In genomic region chr2:222561817-222562424, GRCh38 we compare ENCODE assay signal across 8 cellular contexts.
DNase-seq lines count a peak whose midpoint lies in the region; ATAC-seq and TF ChIP-seq lines count a peak whose summit lies in the region.

No MANE protein-coding gene starts in this region.

- H3K36me3 ChIP-seq in fibroblast of lung (ENCODE audit: control insufficient read depth, insufficient read depth, low read length): no peaks in the 10 kb centered on the region
- no peaks in the 10 kb centered on the region for H3K36me3 ChIP-seq in neural progenitor cell

- H3K9ac ChIP-seq in fibroblast of lung (ENCODE audit: insufficient read depth, low read length) (no peak overlapping the region), neural progenitor cell (no peak overlapping the region)

- H3K27ac Mint-ChIP-seq in neural progenitor cell: no peak overlapping the region

- H2AFZ ChIP-seq in fibroblast of lung (ENCODE audit: low read length) (no peak overlapping the region), neural progenitor cell (replicated peaks) (no peak overlapping the region)

- no peak overlapping the region for H3K4me3 Mint-ChIP-seq in neural progenitor cell

- H3K4me3 ChIP-seq in fibroblast of lung (replicated peaks in 1 of 4; ENCODE audit: control extremely low read depth in 1 of 4, insufficient read depth in 1 of 4, low read depth in 3 of 4, low read length in 4 of 4) (no peak overlapping the region), neural progenitor cell (no peak overlapping the region)

- peaks cover 2% of the 10 kb centered on the region for H3K27me3 Mint-ChIP-seq in neural progenitor cell (ENCODE audit: insufficient read depth, low read depth)

- H3K4me1 Mint-ChIP-seq in neural progenitor cell: peaks cover 16% of the 10 kb centered on the region

- H3K9me3 ChIP-seq in fibroblast of lung (ENCODE audit: control insufficient read depth, insufficient read depth, low read depth, low read length) (no peaks in the 10 kb centered on the region), neural progenitor cell (ENCODE audit: low read depth) (no peaks in the 10 kb centered on the region)

- no peaks in the 10 kb centered on the region for H3K27me3 ChIP-seq in fibroblast of lung (ENCODE audit: control insufficient read depth, insufficient read depth, low read length)
- no peaks in the 10 kb centered on the region for H3K27me3 ChIP-seq in neural progenitor cell

- H4K20me1 ChIP-seq in fibroblast of lung (ENCODE audit: control insufficient read depth, extremely low read depth, insufficient read depth, low read length): no peaks in the 10 kb centered on the region
- H4K20me1 ChIP-seq in neural progenitor cell (ENCODE audit: low read depth): no peaks in the 10 kb centered on the region

- H3K9me3 Mint-ChIP-seq in neural progenitor cell: peaks cover 2% of the 10 kb centered on the region

- DNase-seq in Caki2 (ENCODE audit: low read depth): peak; percentile 60
- DNase-seq in NCI-H2029 (lab: John Stamatoyannopoulos, UW): peak; percentile 50
- DNase-seq in fibroblast of lung (ENCODE audit: low read depth in 2 of 2): peak; percentile 20 to 72
- DNase-seq in neural progenitor cell (ENCODE audit: low spot score): peak; percentile 90
- no peak for DNase-seq in occipital lobe (lab: John Stamatoyannopoulos, UW)

- peak; percentile 70 for ATAC-seq in GM18873 (IDR thresholded peaks at IDR 0.05; ENCODE audit: low FRiP score, unreplicated experiment)
- ATAC-seq in HG03025 (IDR thresholded peaks at IDR 0.05; ENCODE audit: low FRiP score, unreplicated experiment): peak; percentile 84

- TF ChIP-seq CTCF in VCaP (conservative IDR thresholded peaks at IDR 0.05) (peak; percentile 79), fibroblast of lung (conservative IDR thresholded peaks at IDR 0.05 in 1 of 2, IDR thresholded peaks at IDR 0.05 in 1 of 2; ENCODE audit: low read depth in 1 of 2, low read length in 2 of 2) (peak; percentile 68 to 82), neural progenitor cell (IDR thresholded peaks at IDR 0.05) (peak; percentile 83)

- H3K4me2 ChIP-seq in fibroblast of lung (ENCODE audit: extremely low read depth, insufficient read depth, low read length) (no peak overlapping the region), neural progenitor cell (no peak overlapping the region)

- in situ Hi-C loops in Caki2 (cut with HindIII; ENCODE audit: low pct_unique_long_range_greater_than_20kb, low sequenced_read_pairs): no loop called here

- H3K27ac ChIP-seq in VCaP: no peak overlapping the region
- no peak overlapping the region for H3K27ac ChIP-seq in fibroblast of lung (ENCODE audit: insufficient read depth, low read length)
- H3K27ac ChIP-seq in neural progenitor cell: no peak overlapping the region

- H3K4me1 ChIP-seq in fibroblast of lung (ENCODE audit: control insufficient read depth, extremely low read depth, insufficient read depth, low read length) (no peaks in the 10 kb centered on the region), neural progenitor cell (peaks cover 17% of the 10 kb centered on the region)

- no peaks in the 10 kb centered on the region for H3F3A ChIP-seq in neural progenitor cell (ENCODE audit: low read depth)

- peaks cover 29% of the 10 kb centered on the region for H3K36me3 Mint-ChIP-seq in neural progenitor cell

- no peaks in the 10 kb centered on the region for H3K79me2 ChIP-seq in fibroblast of lung (ENCODE audit: control insufficient read depth, insufficient read depth, low read length)
- H3K79me2 ChIP-seq in neural progenitor cell (ENCODE audit: low read depth): no peaks in the 10 kb centered on the region
